In the genomic region with DNA sequence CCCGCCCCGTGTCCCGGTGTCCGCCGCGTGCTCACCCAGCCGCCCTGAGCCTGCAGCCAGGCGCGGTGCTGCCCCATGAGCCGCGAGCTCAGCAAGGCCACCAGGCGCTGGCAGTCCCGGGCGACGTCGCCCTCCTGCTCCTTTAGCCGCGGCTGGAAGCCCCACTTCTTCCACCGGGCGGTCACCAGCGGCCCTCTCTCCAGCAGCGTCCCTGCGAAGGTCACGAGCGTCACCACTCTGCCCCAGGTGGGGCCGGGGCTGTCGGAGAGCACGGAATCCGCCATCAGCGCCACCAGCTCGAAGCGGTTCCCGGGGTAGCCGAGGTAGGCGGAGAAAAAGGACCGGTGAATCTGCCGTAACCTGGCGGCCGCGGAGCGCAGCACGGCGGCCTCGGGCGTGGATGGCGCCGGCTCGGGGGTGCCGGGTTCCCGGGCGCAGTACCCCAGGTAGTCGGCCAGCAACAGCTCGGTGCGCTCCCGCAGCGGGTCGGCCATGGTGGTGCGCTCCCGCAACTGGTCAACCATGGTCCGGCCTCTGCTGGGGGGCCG, we compare ENCODE assay signal across 8 cellular contexts. TPM values are rescaled to one million over a fixed set of nuclear protein-coding genes. Genes with fewer than 3 reads are reported as not detected.
DNase-seq lines count a peak whose midpoint lies in the region; ATAC-seq, FAIRE-seq and TF ChIP-seq lines count a peak whose summit lies in the region.

No MANE protein-coding gene starts in this region.

- H3K9me3 Mint-ChIP-seq in endothelial cell (ENCODE audit: unreplicated experiment) = no peaks in the 10 kb centered on the region

- peak overlapping the region in 3 of 4 donors; percentile 4 to 35 (median 10) for H3K4me3 ChIP-seq in pancreas

- peak in 2 of 3 experiments; percentile 46 to 52 for DNase-seq in NCI-H1417 (lab: John Stamatoyannopoulos, UW)
- no peak for DNase-seq in NCI-H1417 treated with DMSO at 0.1 percent for 48 hours (lab: John Stamatoyannopoulos, UW)
- peak; percentile 44 to 51 for DNase-seq in activated CD4-positive, alpha-beta T cell treated with anti-CD3 and anti-CD28 coated beads, Interleukin-2, amount 50 U/mL, for 48 hours
- peak; percentile 33 for DNase-seq in endothelial cell (ENCODE audit: low spot score)
- peak in 4 of 6 donors; percentile 27 to 72 (median 59) for DNase-seq in pancreas
- DNase-seq in NCI-H1694 (lab: John Stamatoyannopoulos, UW) = no peak
- no peak for DNase-seq in NCI-H82 treated with DMSO at 0.1 percent for 48 hours (lab: John Stamatoyannopoulos, UW; ENCODE audit: unreplicated experiment)
- DNase-seq in H4 (ENCODE audit: low spot score) = no peak

- intact Hi-C loops in pancreas (cut with DNase I) = no loop called here

- H3K36me3 ChIP-seq in pancreas = no peaks in the 10 kb centered on the region

- H3K4me1 Mint-ChIP-seq in endothelial cell (ENCODE audit: unreplicated experiment) = peaks cover 3% of the 10 kb centered on the region

- H3K27me3 Mint-ChIP-seq in endothelial cell (ENCODE audit: unreplicated experiment) = peaks cover 3% of the 10 kb centered on the region

- H3K27ac Mint-ChIP-seq in endothelial cell (ENCODE audit: unreplicated experiment) = no peak overlapping the region

- FAIRE-seq in pancreas (lab: Jason Lieb, UNC) = no peak

- TF ChIP-seq CTCF in endothelial cell (IDR thresholded peaks at IDR 0.05; ENCODE audit: unreplicated experiment) (no peak), pancreas (IDR thresholded peaks at IDR 0.05) (no peak)

- WGBS in pancreas, 2 donors = 28 to 33% methylated on average over 46 to 61 of the region's 61 CpGs

- ATAC-seq in pancreas = peak; percentile 9 to 56 (median 48)

- H3K27ac ChIP-seq in pancreas = peak overlapping the region in 1 of 4 donors; percentile 1

- peaks cover 14 to 24% (median 18%) of the 10 kb centered on the region in 3 donors for H3K4me1 ChIP-seq in pancreas

- H3K9me3 ChIP-seq in pancreas = no peaks in the 10 kb centered on the region

- no peak overlapping the region for H3K4me3 Mint-ChIP-seq in endothelial cell (ENCODE audit: unreplicated experiment)

- no peaks in the 10 kb centered on the region for H3K27me3 ChIP-seq in pancreas

- H3K36me3 Mint-ChIP-seq in endothelial cell (ENCODE audit: low read depth, unreplicated experiment) = no peaks in the 10 kb centered on the region

RNA-seq across cellular contexts. Expression of gene BCL2L10, which starts 0.3 kb away (rescaled TPM):
- total RNA-seq in endothelial cell (ENCODE audit: unreplicated experiment) = not detected
- under 1 TPM; 0.23 to 0.73 (median 0.53) TPM for total RNA-seq in pancreas
- 1 to 10 TPM in 1 of 2 donors, under 1 TPM in 1; 0.84 to 1.4 TPM for polyA plus RNA-seq in pancreas
- total RNA-seq in H4 (2014; rRNA removed; shearing (Covaris generic)) = not detected in 2 replicates

Comparison
In these comparisons a context has a peak if more than half of its experiments do, and no peak if none do; other contexts are left out.
1. DNase-seq: peak in NCI-H1417 (2 of 3), activated CD4-positive, alpha-beta T cell treated with anti-CD3 and anti-CD28 coated beads, Interleukin-2, amount 50 U/mL, for 48 hours (2 of 2), endothelial cell (single experiment) and pancreas (4 of 6); none in NCI-H1417 treated with DMSO at 0.1 percent for 48 hours (single experiment), NCI-H1694 (single experiment), NCI-H82 treated with DMSO at 0.1 percent for 48 hours (single experiment) and H4 (single experiment).